ENCODE assay signal across 19 cellular contexts in genomic region chr7:113197274-113197673, GRCh38.
DNase-seq lines count a peak whose midpoint lies in the region; ATAC-seq, FAIRE-seq and TF ChIP-seq lines count a peak whose summit lies in the region.
"Had no signal": no experiment of that assay in that cellular context is flagged by ENCODE, and none has a peak within 500 bp of the region (broad histone marks: within the 10 kb centered on the region; RNA-seq: fewer than 3 reads in every experiment).

No MANE protein-coding gene starts in this region.

- DNase-seq in HFF-Myc (ENCODE audit: extremely low read depth, low read depth) (peak; percentile 10), astrocyte of the hippocampus (ENCODE audit: low read depth, low spot score) (peak; percentile 66), hepatic stellate cell (ENCODE audit: low spot score) (peak; percentile 8), globus pallidus (ENCODE audit: low spot score) (no peak), SW480 (ENCODE audit: low spot score) (no peak)
- DNase-seq: activated CD4-positive, alpha-beta T cell treated with anti-CD3 and anti-CD28 coated beads, Interleukin-2, amount 50 U/mL, for 4 hours; AML-193; DMS79; NCI-H2081; NCI-H82; nucleus accumbens; stimulated activated CD4-positive, alpha-beta T cell treated with anti-CD3 and anti-CD28 coated beads, Interleukin-15, amount 100 ng/mL, for 24 hours; T1000 had no signal

- FAIRE-seq in A204.1 (lab: Jason Lieb, UNC): peak; percentile 86

- no peak overlapping the region for H3K4me3 ChIP-seq in HFF-Myc (replicated peaks; ENCODE audit: low read depth, low read length)
- H3K4me3 ChIP-seq: thoracic aorta had no signal

- no peak for TF ChIP-seq CTCF in HFF-Myc (IDR thresholded peaks at IDR 0.05; ENCODE audit: low read depth, low read length, missing control alignments)

- no peak for ATAC-seq in GM21528 (IDR thresholded peaks at IDR 0.05; ENCODE audit: low FRiP score, unreplicated experiment)
- no peak for ATAC-seq in HG03095 (IDR thresholded peaks at IDR 0.05; ENCODE audit: unreplicated experiment)
- ATAC-seq: activated T-helper 17 cell treated with anti-CD3 and anti-CD28 coated beads, Interleukin-2, amount 50 U/mL, for 72 hours; Right ventricle myocardium inferior had no signal

Comparison
In these comparisons a context has a peak if more than half of its experiments do, and no peak if none do; other contexts are left out.
1. DNase-seq: peak in HFF-Myc (single experiment), astrocyte of the hippocampus (single experiment) and hepatic stellate cell (single experiment); none in globus pallidus (single experiment) and SW480 (single experiment).